ENCODE assay signal across 8 cellular contexts in the genomic region with DNA sequence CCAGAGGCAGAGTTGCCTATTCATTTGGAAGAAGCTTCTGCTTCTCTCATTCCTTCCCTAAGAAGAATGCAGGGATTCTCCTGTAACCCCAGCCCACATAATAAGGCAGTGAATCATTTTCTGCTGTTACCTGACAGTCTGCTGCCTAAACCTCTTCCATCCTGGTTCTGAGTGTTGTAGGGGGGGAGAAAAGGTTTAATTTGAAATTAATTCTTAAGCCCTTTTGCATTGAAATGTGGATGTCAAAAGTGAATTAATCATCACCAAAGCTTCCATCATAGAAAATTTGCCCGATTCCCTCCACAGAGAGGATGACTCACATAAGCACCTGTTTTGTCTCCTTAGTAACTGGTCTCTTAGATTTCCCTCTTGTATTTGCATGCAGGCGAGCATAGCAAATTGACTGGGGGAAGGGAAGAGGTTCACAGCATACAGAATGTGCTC.
DNase-seq lines count a peak whose midpoint lies in the region; ATAC-seq and TF ChIP-seq lines count a peak whose summit lies in the region.

No MANE protein-coding gene starts in this region.

- H3K4me3 ChIP-seq in HUES48 (ENCODE audit: low read depth, low read length), result no peak overlapping the region
- no peak overlapping the region for H3K4me3 ChIP-seq in left lung
- no peak overlapping the region for H3K4me3 ChIP-seq in brain microvascular endothelial cell (ENCODE audit: low read depth, low read length)

- H3K4me1 ChIP-seq in HUES48 (ENCODE audit: control insufficient read depth, insufficient read depth, low read length) (peaks cover 19% of the 10 kb centered on the region), left lung (peaks cover 0 to 9% of the 10 kb centered on the region in 2 donors)

- no peaks in the 10 kb centered on the region for H3K36me3 ChIP-seq in HUES48 (ENCODE audit: control insufficient read depth, insufficient read depth, low read length)
- H3K36me3 ChIP-seq in left lung, result no peaks in the 10 kb centered on the region
- no peaks in the 10 kb centered on the region for H3K36me3 ChIP-seq in brain microvascular endothelial cell (replicated peaks)

- no peak for TF ChIP-seq CTCF in left lung (IDR thresholded peaks at IDR 0.05)
- TF ChIP-seq CTCF in brain microvascular endothelial cell (IDR thresholded peaks at IDR 0.05; ENCODE audit: low read depth, low read length, missing control alignments), result no peak

- H3K27me3 ChIP-seq in HUES48 (ENCODE audit: control insufficient read depth, insufficient read depth, low read length) (no peaks in the 10 kb centered on the region), left lung (no peaks in the 10 kb centered on the region), brain microvascular endothelial cell (replicated peaks) (no peaks in the 10 kb centered on the region)

- H3K9me3 ChIP-seq in HUES48 (ENCODE audit: control insufficient read depth, insufficient read depth, low read length) (peaks cover 17% of the 10 kb centered on the region), left lung (peaks cover 0 to 26% of the 10 kb centered on the region in 2 donors)

- H3K9ac ChIP-seq in HUES48 (ENCODE audit: low read depth, low read length), result no peak overlapping the region

- H3K27ac ChIP-seq in HUES48 (ENCODE audit: low read depth, low read length), result peak overlapping the region; percentile 79
- H3K27ac ChIP-seq in left lung, result no peak overlapping the region
- H3K27ac ChIP-seq in brain microvascular endothelial cell, result no peak overlapping the region

- in situ Hi-C loops in brain microvascular endothelial cell (cut with HindIII; ENCODE audit: low pct_ligation_motif_present, low sequenced_read_pairs), result no loop called here

- peak; percentile 63 for ATAC-seq in left lung

- intact Hi-C loops in left lung (cut with DNase I), result no loop called here

- DNase-seq in Daoy (ENCODE audit: low read depth) (peak; percentile 19), RPMI7951 (ENCODE audit: low read depth) (peak; percentile 47), left lung (no peak), cerebellar cortex (ENCODE audit: low spot score) (no peak), GOT3 (lab: John Stamatoyannopoulos, UW) (no peak), brain microvascular endothelial cell (no peak), activated gamma-delta T cell (lab: John Stamatoyannopoulos, UW) (no peak)

Comparison
In these comparisons a context has a peak if more than half of its experiments do, and no peak if none do; other contexts are left out.
1. DNase-seq: peak in Daoy (single experiment) and RPMI7951 (single experiment); none in left lung (0 of 2), cerebellar cortex (single experiment), GOT3 (single experiment), brain microvascular endothelial cell (single experiment) and activated gamma-delta T cell (single experiment).